8 cellular contexts compared by ENCODE assay signal in the genomic region with DNA sequence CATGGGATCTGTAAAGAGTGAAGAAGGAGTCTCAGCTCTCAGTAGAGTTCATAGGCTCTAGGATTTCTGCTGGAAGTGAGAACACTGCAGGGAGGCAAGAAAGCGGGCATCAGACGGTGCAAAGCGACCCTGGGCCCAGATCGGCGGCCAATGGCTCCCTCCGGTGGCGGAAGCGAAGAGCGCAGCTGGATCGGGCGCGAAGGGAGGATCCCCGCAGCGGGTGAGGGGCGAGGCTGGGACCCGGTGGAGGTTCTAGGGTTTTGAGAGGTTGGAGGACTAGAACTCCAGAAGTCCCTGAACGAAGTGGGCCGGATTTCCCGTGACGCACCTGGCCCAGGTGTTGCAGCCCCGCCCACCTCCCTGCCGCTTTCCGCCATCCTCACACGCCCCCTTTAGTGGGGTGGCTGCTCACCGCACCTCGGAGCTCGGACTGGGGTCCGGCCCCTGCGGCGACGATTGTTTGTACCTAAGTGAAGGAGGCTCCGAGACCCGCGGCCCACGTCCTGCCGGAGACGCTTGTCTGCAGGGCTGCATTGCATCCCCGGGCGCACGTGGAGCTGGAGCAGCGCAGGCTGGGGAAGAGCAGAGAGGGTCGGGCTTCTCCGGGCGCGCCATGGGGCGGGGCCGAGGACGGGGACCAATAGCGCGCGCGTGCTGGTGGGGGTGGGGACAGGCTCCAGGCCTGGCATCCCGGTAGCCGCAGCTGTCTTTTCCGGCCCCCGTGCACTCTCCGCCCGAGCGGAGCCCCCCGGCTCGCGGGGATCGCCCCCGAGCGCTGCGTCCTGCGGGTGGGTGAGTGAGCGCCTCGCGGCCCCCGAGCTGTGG. TPM values are rescaled to one million over a fixed set of nuclear protein-coding genes. Genes with fewer than 3 reads are reported as not detected.
DNase-seq lines count a peak whose midpoint lies in the region; ATAC-seq and TF ChIP-seq lines count a peak whose summit lies in the region.

A gene with protein sequence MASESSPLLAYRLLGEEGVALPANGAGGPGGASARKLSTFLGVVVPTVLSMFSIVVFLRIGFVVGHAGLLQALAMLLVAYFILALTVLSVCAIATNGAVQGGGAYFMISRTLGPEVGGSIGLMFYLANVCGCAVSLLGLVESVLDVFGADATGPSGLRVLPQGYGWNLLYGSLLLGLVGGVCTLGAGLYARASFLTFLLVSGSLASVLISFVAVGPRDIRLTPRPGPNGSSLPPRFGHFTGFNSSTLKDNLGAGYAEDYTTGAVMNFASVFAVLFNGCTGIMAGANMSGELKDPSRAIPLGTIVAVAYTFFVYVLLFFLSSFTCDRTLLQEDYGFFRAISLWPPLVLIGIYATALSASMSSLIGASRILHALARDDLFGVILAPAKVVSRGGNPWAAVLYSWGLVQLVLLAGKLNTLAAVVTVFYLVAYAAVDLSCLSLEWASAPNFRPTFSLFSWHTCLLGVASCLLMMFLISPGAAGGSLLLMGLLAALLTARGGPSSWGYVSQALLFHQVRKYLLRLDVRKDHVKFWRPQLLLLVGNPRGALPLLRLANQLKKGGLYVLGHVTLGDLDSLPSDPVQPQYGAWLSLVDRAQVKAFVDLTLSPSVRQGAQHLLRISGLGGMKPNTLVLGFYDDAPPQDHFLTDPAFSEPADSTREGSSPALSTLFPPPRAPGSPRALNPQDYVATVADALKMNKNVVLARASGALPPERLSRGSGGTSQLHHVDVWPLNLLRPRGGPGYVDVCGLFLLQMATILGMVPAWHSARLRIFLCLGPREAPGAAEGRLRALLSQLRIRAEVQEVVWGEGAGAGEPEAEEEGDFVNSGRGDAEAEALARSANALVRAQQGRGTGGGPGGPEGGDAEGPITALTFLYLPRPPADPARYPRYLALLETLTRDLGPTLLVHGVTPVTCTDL (plus strand): TSS at position 666 of the 825 bp plus-strand sequence. CDS start 1,485 bp downstream, outside the sequence.

- TF ChIP-seq CTCF in GM10266 (IDR thresholded peaks at IDR 0.05; ENCODE audit: control insufficient read depth, insufficient read depth, low read depth, missing control alignments) (peak; percentile 94), heart left ventricle (IDR thresholded peaks at IDR 0.05) (peak; percentile 85 to 98 (median 94)), transverse colon (IDR thresholded peaks at IDR 0.05) (peak; percentile 93 to 96 (median 94))

- peak in 1 of 2 donors; percentile 63 for TF ChIP-seq POLR2A in heart left ventricle (IDR thresholded peaks at IDR 0.05)
- TF ChIP-seq POLR2A in transverse colon (IDR thresholded peaks at IDR 0.05): peak; percentile 53

- peak within 1 kb of the TSS; percentile 88 for H3K9ac ChIP-seq in adipocyte (ENCODE audit: low read length)

- intact Hi-C loops in heart left ventricle (cut with DNase I) (loop anchor here (1.0 to 10.0 kb wide), 10 partner anchors 25 to 377 kb away; partner anchors contain the start of genes POP7 (in 9 of the 10), EPHB4 (in 2 of the 10) and TSC22D4 (in 1 of the 10)), transverse colon (cut with DNase I; ENCODE audit: low total_unique reads) (loop anchor here (2.0 to 10.0 kb wide), 2 partner anchors 53 to 147 kb away; partner anchors contain the start of gene POP7)

- peak; percentile 92 for ATAC-seq in HG02642 (IDR thresholded peaks at IDR 0.05; ENCODE audit: poor library complexity, unreplicated experiment)
- ATAC-seq in T-cell (replicated peaks in 1 of 4): peak; percentile 93 to 97 (median 96)
- peak; percentile 99 to 100 (median 100) for ATAC-seq in heart left ventricle

- WGBS in heart left ventricle, 4 donors: 0% methylated on average over 25 to 71 of the region's 71 CpGs
- 0% methylated on average over 69 of the region's 71 CpGs; no CpG with 5 or more reads in 1 of the 2 donors for WGBS in transverse colon (ENCODE audit: low coverage in 1 of 2), 2 donors

- no peaks in the 10 kb centered on the region for H3K9me3 Mint-ChIP-seq in T-cell

- POLR2A ChIA-PET in T-cell (lab: Charles Lee): interaction anchor here (0.5 to 1.0 kb wide), 4 partner anchors 10 to 147 kb away, joined by 3 to 7 read pairs (median 5); partner anchors contain the start of gene POP7 (in 1 of the 2)

- peak; percentile 95 for DNase-seq in GM10266 (ENCODE audit: extremely low spot score)
- peak; percentile 73 for DNase-seq in NCI-H1417 treated with DMSO at 0.1 percent for 48 hours (lab: John Stamatoyannopoulos, UW)
- DNase-seq in T-cell: peak; percentile 66 to 86 (median 77)
- DNase-seq in adipocyte (ENCODE audit: low read depth): peak; percentile 96
- peak; percentile 92 to 96 (median 94) for DNase-seq in heart left ventricle
- peak; percentile 78 for DNase-seq in pons (ENCODE audit: low spot score)
- peak; percentile 93 for DNase-seq in transverse colon

- H3K36me3 Mint-ChIP-seq in T-cell: peaks cover 8% of the 10 kb centered on the region

- peak within 1 kb of the TSS; percentile 86 to 90 (median 89) for H3K4me3 Mint-ChIP-seq in T-cell

- peak within 1 kb of the TSS; percentile 84 to 88 for H3K27ac Mint-ChIP-seq in T-cell

- peak within 1 kb of the TSS in 11 of 12 donors; percentile 26 to 86 (median 67) for H3K27ac ChIP-seq in heart left ventricle
- peak within 1 kb of the TSS; percentile 76 to 85 (median 80) for H3K27ac ChIP-seq in transverse colon

- peaks cover 11 to 32% (median 19%) of the 10 kb centered on the region in 3 donors for H3K4me1 Mint-ChIP-seq in T-cell

- no peak for TF ChIP-seq EP300 in transverse colon (IDR thresholded peaks at IDR 0.05; ENCODE audit: low read depth)

- no peaks in the 10 kb centered on the region for H3K36me3 ChIP-seq in adipocyte (ENCODE audit: control insufficient read depth, insufficient read depth, low read length, severe bottlenecking)
- H3K36me3 ChIP-seq in heart left ventricle: no peaks in the 10 kb centered on the region
- H3K36me3 ChIP-seq in transverse colon: no peaks in the 10 kb centered on the region

- CTCF ChIA-PET in T-cell (lab: Charles Lee): interaction anchor here (0.5 to 1.8 kb wide), 15 partner anchors 10 to 950 kb away, joined by 3 to 23 read pairs (median 6); partner anchors contain the start of genes POP7 (in 2 of the 2), SRRT (in 1 of the 2) and UFSP1 (in 1 of the 2)

- H3K9me3 ChIP-seq in adipocyte (ENCODE audit: control insufficient read depth, low read length): no peaks in the 10 kb centered on the region
- H3K9me3 ChIP-seq in heart left ventricle: no peaks in the 10 kb centered on the region
- no peaks in the 10 kb centered on the region for H3K9me3 ChIP-seq in transverse colon

- no peaks in the 10 kb centered on the region for H3K27me3 Mint-ChIP-seq in T-cell

- H3K27me3 ChIP-seq in adipocyte (replicated peaks; ENCODE audit: control insufficient read depth, insufficient read depth, low read length): no peaks in the 10 kb centered on the region
- H3K27me3 ChIP-seq in heart left ventricle: no peaks in the 10 kb centered on the region
- no peaks in the 10 kb centered on the region for H3K27me3 ChIP-seq in transverse colon

- in situ Hi-C loops in transverse colon (cut with MboI; ENCODE audit: low pct_ligation_motif_present in 1 of 4, low pct_unique_long_range_greater_than_20kb in 1 of 4, low sequenced_read_pairs in 3 of 4): loop anchor here in 3 of 4 donors (5.0 to 25.0 kb wide), 3 partner anchors 50 to 140 kb away; partner anchors contain the start of genes EPO (in 1 of the 3) and POP7 (in 1 of the 3)

- peaks cover 8% of the 10 kb centered on the region for H3K4me1 ChIP-seq in adipocyte (ENCODE audit: control insufficient read depth, insufficient read depth, low read length)
- peaks cover 0 to 21% (median 12%) of the 10 kb centered on the region in 12 donors for H3K4me1 ChIP-seq in heart left ventricle
- H3K4me1 ChIP-seq in transverse colon: peaks cover 0 to 20% (median 14%) of the 10 kb centered on the region in 4 donors

- H3K4me3 ChIP-seq in adipocyte (ENCODE audit: low read length) (peak within 1 kb of the TSS; percentile 88), heart left ventricle (peak within 1 kb of the TSS; percentile 32 to 96 (median 68)), transverse colon (peak within 1 kb of the TSS; percentile 49 to 83 (median 68))

RNA-seq across cellular contexts. Expression of the gene that starts here (rescaled TPM):
- total RNA-seq in T-cell: 10 to 100 TPM; 49.9 to 72.6 (median 70.2) TPM
- total RNA-seq in heart left ventricle: 10 to 100 TPM in 1 of 9 donors, 1 to 10 TPM in 8; 4.6 to 23.6 (median 7.0) TPM
- 10 to 100 TPM in 1 of 2 donors, 1 to 10 TPM in 1; 6.4 to 10.5 TPM for polyA plus RNA-seq in heart left ventricle
- total RNA-seq in transverse colon: 10 to 100 TPM; 21.0 to 46.2 (median 23.1) TPM

Comparison
In these comparisons a context has a peak if more than half of its experiments do, and no peak if none do; other contexts are left out.
1. Peak in every context shown above with its lines: DNase-seq, ATAC-seq, H3K4me3 ChIP-seq and H3K27ac ChIP-seq.